In the genomic region with DNA sequence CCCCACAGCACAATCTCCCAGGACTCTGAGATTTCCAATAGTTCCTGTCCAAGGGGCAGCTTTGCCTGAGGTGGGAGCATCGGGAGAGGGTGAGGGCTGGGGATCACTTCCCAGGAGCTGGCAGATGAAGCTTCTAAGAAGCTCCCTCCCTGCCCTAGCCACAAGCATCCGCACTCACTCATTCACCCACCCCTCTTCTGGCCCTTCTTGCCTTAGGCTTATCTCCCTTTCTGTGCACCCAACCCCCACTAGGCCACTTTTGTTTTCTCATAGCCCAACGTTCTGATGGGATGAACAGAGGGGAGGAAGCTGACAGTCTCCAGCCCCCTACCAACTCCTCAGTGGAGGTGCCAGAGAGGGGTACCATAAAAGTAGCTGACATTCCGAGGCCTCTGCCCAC, we compare ENCODE assay signal across 17 cellular contexts. TPM values are rescaled to one million over a fixed set of nuclear protein-coding genes. Genes with fewer than 3 reads are reported as not detected.
DNase-seq lines count a peak whose midpoint lies in the region; ATAC-seq and TF ChIP-seq lines count a peak whose summit lies in the region.
"Had no signal": no experiment of that assay in that cellular context is flagged by ENCODE, and none has a peak within 500 bp of the region (broad histone marks: within the 10 kb centered on the region; RNA-seq: fewer than 3 reads in every experiment).

No MANE protein-coding gene starts in this region.

- intact Hi-C loops in right cardiac atrium (cut with DNase I) (loop anchor here in 2 of 4 donors (5.0 to 10.0 kb wide), 2 partner anchors 73 to 180 kb away; a partner anchor contains a TSS), Right ventricle myocardium superior (cut with DNase I) (loop anchor here (10.0 kb wide), 1 partner anchor 83 kb away; a partner anchor contains a TSS), uterus (cut with DNase I; ENCODE audit: low total_unique reads) (loop anchor here (5.0 kb wide), 1 partner anchor 180 kb away; no protein-coding TSS in a partner anchor)

- no peak for TF ChIP-seq POLR2A in uterus (IDR thresholded peaks at IDR 0.05)

- H3K36me3 ChIP-seq in muscle layer of duodenum (ENCODE audit: control insufficient read depth in 1 of 2, insufficient read depth in 2 of 2, low read length in 2 of 2) (no peaks in the 10 kb centered on the region), uterus (no peaks in the 10 kb centered on the region)
- H3K36me3 ChIP-seq: tibial nerve had no signal

- H3K36me3 Mint-ChIP-seq in endothelial cell (ENCODE audit: low read depth, unreplicated experiment) (peaks cover 11% of the 10 kb centered on the region), HFFc6 (ENCODE audit: low read depth) (no peaks in the 10 kb centered on the region)
- H3K36me3 Mint-ChIP-seq: activated naive CD4-positive, alpha-beta T cell treated with anti-CD3 and anti-CD28 coated beads, Interleukin-2, amount 10 ng/mL, durations not matched to agents 7 days and 5 days; naive thymus-derived CD4-positive, alpha-beta T cell had no signal

- H3K27me3 Mint-ChIP-seq in endothelial cell (ENCODE audit: unreplicated experiment) (peaks cover 23% of the 10 kb centered on the region), HFFc6 (ENCODE audit: insufficient read depth) (peaks cover 47% of the 10 kb centered on the region)

- H3K27ac ChIP-seq in right cardiac atrium (ENCODE audit: low read length): peak overlapping the region; percentile 75
- peak overlapping the region; percentile 61 for H3K27ac ChIP-seq in muscle layer of duodenum (ENCODE audit: low read length)
- peak overlapping the region; percentile 7 to 8 for H3K27ac ChIP-seq in uterus
- H3K27ac ChIP-seq: RWPE1 had no signal

- H3K27me3 ChIP-seq in right cardiac atrium (ENCODE audit: control insufficient read depth, insufficient read depth): no peaks in the 10 kb centered on the region
- peaks cover 46% of the 10 kb centered on the region for H3K27me3 ChIP-seq in muscle layer of duodenum (ENCODE audit: low read depth, low read length)
- H3K27me3 ChIP-seq in uterus: peaks cover 9% of the 10 kb centered on the region in 2 donors

- H3K4me1 Mint-ChIP-seq in endothelial cell (ENCODE audit: unreplicated experiment) (peaks cover 72% of the 10 kb centered on the region), HFFc6 (ENCODE audit: low read depth) (peaks cover 17% of the 10 kb centered on the region)

- H3K4me1 ChIP-seq in right cardiac atrium (ENCODE audit: control insufficient read depth, insufficient read depth, low read length): peaks cover 3% of the 10 kb centered on the region
- H3K4me1 ChIP-seq in muscle layer of duodenum (ENCODE audit: control insufficient read depth in 1 of 2, insufficient read depth in 2 of 2, low read length in 2 of 2): peaks cover 0 to 27% of the 10 kb centered on the region in 2 donors
- H3K4me1 ChIP-seq in uterus: peaks cover 0 to 12% of the 10 kb centered on the region in 2 donors

- no peak for ATAC-seq in right cardiac atrium
- no peak for ATAC-seq in Right ventricle myocardium superior (ENCODE audit: poor library complexity)
- ATAC-seq: naive thymus-derived CD4-positive, alpha-beta T cell had no signal

- H3K9me3 Mint-ChIP-seq in endothelial cell (ENCODE audit: unreplicated experiment) (no peaks in the 10 kb centered on the region), HFFc6 (no peaks in the 10 kb centered on the region)
- H3K9me3 Mint-ChIP-seq: activated naive CD4-positive, alpha-beta T cell treated with anti-CD3 and anti-CD28 coated beads, Interleukin-2, amount 10 ng/mL, durations not matched to agents 7 days and 5 days had no signal

- H3K9me3 ChIP-seq in right cardiac atrium (ENCODE audit: control insufficient read depth, low read length): no peaks in the 10 kb centered on the region
- no peaks in the 10 kb centered on the region for H3K9me3 ChIP-seq in muscle layer of duodenum (ENCODE audit: control insufficient read depth in 1 of 2, low read length in 2 of 2)
- H3K9me3 ChIP-seq in uterus: no peaks in the 10 kb centered on the region
- H3K9me3 ChIP-seq: tibial nerve had no signal

- 20% methylated on average over 4 of the region's 4 CpGs for WGBS in right cardiac atrium

- H3K4me3 Mint-ChIP-seq in endothelial cell (ENCODE audit: unreplicated experiment) (no peak overlapping the region), HFFc6 (no peak overlapping the region)
- H3K4me3 Mint-ChIP-seq: activated naive CD4-positive, alpha-beta T cell treated with anti-CD3 and anti-CD28 coated beads, Interleukin-2, amount 10 ng/mL, durations not matched to agents 7 days and 5 days; naive thymus-derived CD4-positive, alpha-beta T cell had no signal

- no peak for TF ChIP-seq CTCF in endothelial cell (IDR thresholded peaks at IDR 0.05; ENCODE audit: unreplicated experiment)
- TF ChIP-seq CTCF in uterus (IDR thresholded peaks at IDR 0.05): no peak
- TF ChIP-seq CTCF in HFFc6 (IDR thresholded peaks at IDR 0.05): no peak

- H3K27ac Mint-ChIP-seq in endothelial cell (ENCODE audit: unreplicated experiment): peak overlapping the region; percentile 76
- H3K27ac Mint-ChIP-seq in HFFc6: no peak overlapping the region
- H3K27ac Mint-ChIP-seq: activated naive CD4-positive, alpha-beta T cell treated with anti-CD3 and anti-CD28 coated beads, Interleukin-2, amount 10 ng/mL, durations not matched to agents 7 days and 5 days; naive thymus-derived CD4-positive, alpha-beta T cell had no signal

- H3K4me3 ChIP-seq in right cardiac atrium (ENCODE audit: low read length): no peak overlapping the region
- H3K4me3 ChIP-seq in muscle layer of duodenum (ENCODE audit: low read depth in 1 of 2, low read length in 2 of 2): no peak overlapping the region
- H3K4me3 ChIP-seq in uterus: no peak overlapping the region

- DNase-seq in right cardiac atrium: no peak
- DNase-seq in Right ventricle myocardium superior: no peak
- no peak for DNase-seq in endothelial cell (ENCODE audit: low spot score)
- no peak for DNase-seq in uterus
- DNase-seq in HFFc6: no peak
- no peak for DNase-seq in superior temporal gyrus (ENCODE audit: extremely low spot score)
- DNase-seq in NCI-H1092 (lab: John Stamatoyannopoulos, UW): no peak
- DNase-seq: activated CD8-positive, alpha-beta memory T cell treated with anti-CD3 and anti-CD28 coated beads, Interleukin-2, amount 50 U/mL, for 48 hours; activated naive CD4-positive, alpha-beta T cell treated with anti-CD3 and anti-CD28 coated beads, Interleukin-2, amount 10 ng/mL, durations not matched to agents 7 days and 5 days; naive thymus-derived CD4-positive, alpha-beta T cell; NCI-H1930; NCI-H526 treated with DMSO at 0.1 percent for 48 hours; stimulated activated CD4-positive, alpha-beta T cell treated with anti-CD3 and anti-CD28 coated beads, Interleukin-2, amount 100 ng/mL, for 24 hours had no signal

RNA-seq across cellular contexts. Expression of a gene that starts 3.7 kb away (rescaled TPM):
- total RNA-seq in right cardiac atrium (10 to 100 TPM in 2 of 4 donors, 1 to 10 TPM in 2; 7.2 to 21.3 (median 12.2) TPM), Right ventricle myocardium superior (15.8 TPM), endothelial cell (ENCODE audit: unreplicated experiment) (140 TPM), uterus (10 to 100 TPM; 29.2 to 46.7 (median 31.5) TPM)
- 9.2 TPM for polyA plus RNA-seq in right cardiac atrium
- total RNA-seq in HFFc6 (2021; fragmentation: NEBNext Ultra II Directional; extraction: Animal tissue kit (Norgen Biotek cat#: 25700)): under 1 TPM in 5 of 6 experiments, not detected in 1; 0.07 to 0.18 (median 0.07) TPM
- total RNA-seq: T-helper 2 cell treated with Interferon-gamma antibody and Interleukin-4, amounts not matched to agents 100 ng/mL and 5 ng/mL, for 36 hours had no signal

RNA-seq across cellular contexts. Expression of a gene that starts 41.8 kb away (rescaled TPM):
- total RNA-seq in right cardiac atrium (100 to 1,000 TPM in 2 of 4 donors, 10 to 100 TPM in 2; 82.6 to 109 (median 99.2) TPM), Right ventricle myocardium superior (99.4 TPM), endothelial cell (ENCODE audit: unreplicated experiment) (115 TPM), uterus (100 to 1,000 TPM in 1 of 4 donors, 10 to 100 TPM in 3; 24.7 to 102 (median 45.8) TPM)
- 62.0 TPM for polyA plus RNA-seq in right cardiac atrium
- total RNA-seq in HFFc6 (2021; fragmentation: NEBNext Ultra II Directional; extraction: Animal tissue kit (Norgen Biotek cat#: 25700)): 10 to 100 TPM; 44.4 to 54.2 (median 46.7) TPM

Comparison
In these comparisons a context has a peak if more than half of its experiments do, and no peak if none do; other contexts are left out.
1. H3K27ac ChIP-seq: peak in every context shown above with its lines; median percentile 75 in right cardiac atrium; 61 in muscle layer of duodenum; 8 in uterus.
2. RNA of a gene that starts 3.7 kb away (total RNA-seq): 140 TPM in endothelial cell (single experiment), 29.2 to 46.7 TPM in uterus, 15.8 TPM in Right ventricle myocardium superior (single experiment) and 7.2 to 21.3 TPM in right cardiac atrium; 0.07 to 0.18 TPM in HFFc6; every median in the first group is over 4 times any median in the second.